In genomic region chr15:51658664-51659063, GRCh38 we compare ENCODE assay signal across 28 cellular contexts. TPM values are rescaled to one million over a fixed set of nuclear protein-coding genes. Genes with fewer than 3 reads are reported as not detected.
A peak's percentile ranks its signal among the peaks of the same experiment; 100 is the strongest.
DNase-seq lines count a peak whose midpoint lies in the region; ATAC-seq lines count a peak whose summit lies in the region.
"Had no signal": no experiment of that assay in that cellular context is flagged by ENCODE, and none has a peak within 500 bp of the region (broad histone marks: within the 10 kb centered on the region; RNA-seq: fewer than 3 reads in every experiment).

No MANE protein-coding gene starts in this region.

- no peaks in the 10 kb centered on the region for H3K36me3 Mint-ChIP-seq in activated CD4-positive, alpha-beta T cell treated with anti-CD3 and anti-CD28 coated beads, Interleukin-2, amount 10 ng/mL, durations not matched to agents 24 days and 14 days (ENCODE audit: low read depth)
- H3K36me3 Mint-ChIP-seq: activated naive CD4-positive, alpha-beta T cell treated with anti-CD3 and anti-CD28 coated beads, Interleukin-2, amount 50 U/mL, for 24 hours; mesothelial cell of epicardium had no signal

- H3K27ac Mint-ChIP-seq in activated CD4-positive, alpha-beta T cell treated with anti-CD3 and anti-CD28 coated beads, Interleukin-2, amount 10 ng/mL, durations not matched to agents 24 days and 14 days: no peak overlapping the region
- H3K27ac Mint-ChIP-seq: activated CD4-positive, alpha-beta T cell treated with anti-CD3 and anti-CD28 coated beads for 36 hours; activated naive CD4-positive, alpha-beta T cell treated with anti-CD3 and anti-CD28 coated beads, Interleukin-2, amount 50 U/mL, for 24 hours; dendritic cell treated with granulocyte-macrophage colony-stimulating factor and Interleukin-4, amounts not matched to agents 40 ng/mL and 50 ng/mL, for 4 days; mesothelial cell of epicardium; nephron progenitor cell; stimulated activated naive CD8-positive, alpha-beta T cell treated with anti-CD3 and anti-CD28 coated beads, Interleukin-15, amount 100 ng/mL, for 72 hours had no signal

- intact Hi-C loops in activated CD4-positive, alpha-beta T cell treated with anti-CD3 and anti-CD28 coated beads, Interleukin-2, amount 10 ng/mL, durations not matched to agents 24 days and 14 days (cut with micrococcal nuclease): no loop called here

- peak; percentile 9 for DNase-seq in activated CD4-positive, alpha-beta T cell treated with anti-CD3 and anti-CD28 coated beads, Interleukin-2, amount 10 ng/mL, durations not matched to agents 24 days and 14 days
- DNase-seq in activated CD4-positive, alpha-beta T cell treated with anti-CD3 and anti-CD28 coated beads, Interleukin-2, amount 50 U/mL, for 48 hours: no peak
- peak; percentile 47 for DNase-seq in NCI-H1436 treated with DMSO at 0.1 percent for 48 hours (lab: John Stamatoyannopoulos, UW)
- peak; percentile 87 for DNase-seq in SKM-1 (lab: John Stamatoyannopoulos, UW; ENCODE audit: unreplicated experiment)
- DNase-seq in NCI-H146 (lab: John Stamatoyannopoulos, UW): no peak
- DNase-seq: activated CD4-positive, alpha-beta T cell treated with anti-CD3 and anti-CD28 coated beads for 36 hours; aorta; caudate nucleus; heart right ventricle; NCI-H1048; NCI-H2029 treated with DMSO at 0.1 percent for 48 hours; NCI-H510A; nephron progenitor cell; Right ventricle myocardium superior; stimulated activated naive CD8-positive, alpha-beta T cell treated with anti-CD3 and anti-CD28 coated beads, Interleukin-15, amount 100 ng/mL, for 72 hours; T-helper 1 cell; tibial artery had no signal

- no peaks in the 10 kb centered on the region for H3K4me1 Mint-ChIP-seq in activated CD4-positive, alpha-beta T cell treated with anti-CD3 and anti-CD28 coated beads, Interleukin-2, amount 10 ng/mL, durations not matched to agents 24 days and 14 days
- H3K4me1 Mint-ChIP-seq: activated CD4-positive, alpha-beta T cell treated with anti-CD3 and anti-CD28 coated beads for 36 hours; activated naive CD4-positive, alpha-beta T cell treated with anti-CD3 and anti-CD28 coated beads, Interleukin-2, amount 50 U/mL, for 24 hours; mesothelial cell of epicardium; nephron progenitor cell; stimulated activated naive CD8-positive, alpha-beta T cell treated with anti-CD3 and anti-CD28 coated beads, Interleukin-15, amount 100 ng/mL, for 72 hours had no signal

- peaks cover 11% of the 10 kb centered on the region for H3K27me3 Mint-ChIP-seq in activated CD4-positive, alpha-beta T cell treated with anti-CD3 and anti-CD28 coated beads, Interleukin-2, amount 10 ng/mL, durations not matched to agents 24 days and 14 days
- H3K27me3 Mint-ChIP-seq: activated CD4-positive, alpha-beta T cell treated with anti-CD3 and anti-CD28 coated beads for 36 hours; activated naive CD4-positive, alpha-beta T cell treated with anti-CD3 and anti-CD28 coated beads, Interleukin-2, amount 50 U/mL, for 24 hours; stimulated activated naive CD8-positive, alpha-beta T cell treated with anti-CD3 and anti-CD28 coated beads, Interleukin-15, amount 100 ng/mL, for 72 hours had no signal

- no peaks in the 10 kb centered on the region for H3K9me3 Mint-ChIP-seq in activated CD4-positive, alpha-beta T cell treated with anti-CD3 and anti-CD28 coated beads, Interleukin-2, amount 10 ng/mL, durations not matched to agents 24 days and 14 days
- H3K9me3 Mint-ChIP-seq: activated naive CD4-positive, alpha-beta T cell treated with anti-CD3 and anti-CD28 coated beads, Interleukin-2, amount 50 U/mL, for 24 hours; mesothelial cell of epicardium; nephron progenitor cell; stimulated activated naive CD8-positive, alpha-beta T cell treated with anti-CD3 and anti-CD28 coated beads, Interleukin-15, amount 100 ng/mL, for 72 hours had no signal

- no peak for ATAC-seq in HG02588 (IDR thresholded peaks at IDR 0.05; ENCODE audit: unreplicated experiment)
- no peak for ATAC-seq in GM21619 (IDR thresholded peaks at IDR 0.05; ENCODE audit: unreplicated experiment)
- no peak for ATAC-seq in GM21786 (IDR thresholded peaks at IDR 0.05; ENCODE audit: unreplicated experiment)
- ATAC-seq: A549; activated CD4-positive, alpha-beta T cell treated with anti-CD3 and anti-CD28 coated beads for 36 hours; heart right ventricle; left lobe of liver; sciatic nerve; stimulated activated naive CD8-positive, alpha-beta T cell treated with anti-CD3 and anti-CD28 coated beads, Interleukin-15, amount 100 ng/mL, for 72 hours had no signal

- H3K4me3 Mint-ChIP-seq in activated CD4-positive, alpha-beta T cell treated with anti-CD3 and anti-CD28 coated beads, Interleukin-2, amount 10 ng/mL, durations not matched to agents 24 days and 14 days: no peak overlapping the region
- H3K4me3 Mint-ChIP-seq: activated CD4-positive, alpha-beta T cell treated with anti-CD3 and anti-CD28 coated beads for 36 hours; activated naive CD4-positive, alpha-beta T cell treated with anti-CD3 and anti-CD28 coated beads, Interleukin-2, amount 50 U/mL, for 24 hours; dendritic cell treated with granulocyte-macrophage colony-stimulating factor and Interleukin-4, amounts not matched to agents 40 ng/mL and 50 ng/mL, for 4 days; mesothelial cell of epicardium; nephron progenitor cell; stimulated activated naive CD8-positive, alpha-beta T cell treated with anti-CD3 and anti-CD28 coated beads, Interleukin-15, amount 100 ng/mL, for 72 hours had no signal

RNA-seq across cellular contexts. Expression of gene SCG3, which starts 22.6 kb away (rescaled TPM):
- not detected in 2 replicates for total RNA-seq in activated CD4-positive, alpha-beta T cell treated with anti-CD3 and anti-CD28 coated beads, Interleukin-2, amount 10 ng/mL, durations not matched to agents 24 days and 14 days
- total RNA-seq: activated CD4-positive, alpha-beta T cell treated with anti-CD3 and anti-CD28 coated beads for 36 hours; aorta; endothelial cell of umbilical vein; left lobe of liver; mesothelial cell of epicardium; OCI-LY7; Right ventricle myocardium superior had no signal

RNA-seq across cellular contexts. Expression of gene DMXL2, which starts 36.1 kb away (rescaled TPM):
- total RNA-seq in activated CD4-positive, alpha-beta T cell treated with anti-CD3 and anti-CD28 coated beads, Interleukin-2, amount 10 ng/mL, durations not matched to agents 24 days and 14 days: 3.4 and 4.6 TPM in 2 replicates

Comparison
In these comparisons a context has a peak if more than half of its experiments do, and no peak if none do; other contexts are left out.
1. DNase-seq: peak in activated CD4-positive, alpha-beta T cell treated with anti-CD3 and anti-CD28 coated beads, Interleukin-2, amount 10 ng/mL, durations not matched to agents 24 days and 14 days (single experiment), NCI-H1436 treated with DMSO at 0.1 percent for 48 hours (single experiment) and SKM-1 (single experiment); none in activated CD4-positive, alpha-beta T cell treated with anti-CD3 and anti-CD28 coated beads, Interleukin-2, amount 50 U/mL, for 48 hours (0 of 2) and NCI-H146 (single experiment).